ENCODE assay signal across 1 cellular context in the genomic region with DNA sequence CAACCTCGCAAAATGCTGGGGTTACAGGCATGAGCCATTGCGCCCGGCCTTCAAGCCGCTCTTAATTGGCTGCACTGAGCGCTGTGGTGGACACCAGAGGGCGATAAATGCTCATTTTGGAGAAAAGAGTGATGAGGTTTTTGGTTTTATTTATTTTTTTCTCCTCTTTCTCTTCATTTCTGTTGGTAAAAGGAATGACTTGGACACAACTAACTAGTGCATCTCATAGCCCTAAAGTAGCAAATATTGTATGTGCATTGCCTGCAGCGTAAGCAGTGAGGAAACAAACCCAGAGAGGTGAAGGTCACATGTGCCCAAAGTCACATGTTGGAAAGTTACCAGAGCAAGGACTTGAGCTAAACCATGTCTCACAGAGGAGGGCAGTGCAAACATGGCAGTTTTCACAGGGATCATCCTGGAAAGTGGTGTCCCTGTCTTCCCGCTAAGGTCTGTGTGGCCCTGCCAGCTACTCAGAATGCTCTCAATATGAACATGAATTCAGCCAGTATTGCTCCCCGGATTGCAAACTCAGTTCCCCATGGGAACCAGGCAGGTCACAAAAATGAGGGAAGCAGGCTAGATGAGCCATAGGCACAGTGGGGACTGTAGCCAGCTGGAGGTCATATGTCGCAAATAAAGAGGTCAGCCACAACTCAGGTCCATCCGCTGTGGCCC.
TF ChIP-seq lines count a peak whose summit lies in the region.

No MANE protein-coding gene starts in this region.

TF ChIP-seq in H1, 55 proteins besides CTCF, POLR2A, EP300 and RAD21:
- TF ChIP-seq SP4 (IDR thresholded peaks at IDR 0.05; ENCODE audit: low read length) (peak; percentile 68; the same call in 1 of the 2 replicates), NRF1 (IDR thresholded peaks at IDR 0.05; ENCODE audit: low read depth, low read length) (no peak)
- TF ChIP-seq, protein P1, sequence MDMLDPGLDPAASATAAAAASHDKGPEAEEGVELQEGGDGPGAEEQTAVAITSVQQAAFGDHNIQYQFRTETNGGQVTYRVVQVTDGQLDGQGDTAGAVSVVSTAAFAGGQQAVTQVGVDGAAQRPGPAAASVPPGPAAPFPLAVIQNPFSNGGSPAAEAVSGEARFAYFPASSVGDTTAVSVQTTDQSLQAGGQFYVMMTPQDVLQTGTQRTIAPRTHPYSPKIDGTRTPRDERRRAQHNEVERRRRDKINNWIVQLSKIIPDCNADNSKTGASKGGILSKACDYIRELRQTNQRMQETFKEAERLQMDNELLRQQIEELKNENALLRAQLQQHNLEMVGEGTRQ (IDR thresholded peaks at IDR 0.05; ENCODE audit: low read length), result peak; percentile 83
- TF ChIP-seq, protein P2, sequence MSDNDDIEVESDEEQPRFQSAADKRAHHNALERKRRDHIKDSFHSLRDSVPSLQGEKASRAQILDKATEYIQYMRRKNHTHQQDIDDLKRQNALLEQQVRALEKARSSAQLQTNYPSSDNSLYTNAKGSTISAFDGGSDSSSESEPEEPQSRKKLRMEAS (IDR thresholded peaks at IDR 0.05), result peak; percentile 41; the same call in 1 of the 2 replicates
- TF ChIP-seq, protein P3, sequence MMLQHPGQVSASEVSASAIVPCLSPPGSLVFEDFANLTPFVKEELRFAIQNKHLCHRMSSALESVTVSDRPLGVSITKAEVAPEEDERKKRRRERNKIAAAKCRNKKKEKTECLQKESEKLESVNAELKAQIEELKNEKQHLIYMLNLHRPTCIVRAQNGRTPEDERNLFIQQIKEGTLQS (IDR thresholded peaks at IDR 0.05; ENCODE audit: insufficient read depth, low read depth, low read length), result peak; percentile 78
